Comparison of ENCODE assay signal across 8 cellular contexts in genomic region chr6:4775591-4776492, GRCh38. TPM values are rescaled to one million over a fixed set of nuclear protein-coding genes. Genes with fewer than 3 reads are reported as not detected.
DNase-seq lines count a peak whose midpoint lies in the region; ATAC-seq, FAIRE-seq and TF ChIP-seq lines count a peak whose summit lies in the region.

Gene CDYL, plus strand, starts transcription at chr6:4776404. Its CDS starts 380 bp downstream, at chr6:4776784.

- ATAC-seq in HG02610 (IDR thresholded peaks at IDR 0.05; ENCODE audit: unreplicated experiment) (peak; percentile 69), pancreas (peak; percentile 81 to 89 (median 88))
- ATAC-seq in activated naive CD4-positive, alpha-beta T cell treated with anti-CD3 and anti-CD28 coated beads, Interleukin-2, amount 50 U/mL, for 72 hours: peak; percentile 72 to 83

- DNase-seq in NCI-H1092 treated with DMSO at 0.1 percent for 48 hours (lab: John Stamatoyannopoulos, UW) (peak; percentile 48), SKM-1 treated with dmso at 0.1 percent for 144 hours (lab: John Stamatoyannopoulos, UW; ENCODE audit: unreplicated experiment) (peak; percentile 80), head of caudate nucleus (peak; percentile 35 to 92 (median 82)), pancreas (peak; percentile 84 to 96 (median 92))
- peak; percentile 85 to 91 for DNase-seq in activated naive CD4-positive, alpha-beta T cell treated with anti-CD3 and anti-CD28 coated beads, Interleukin-2, amount 50 U/mL, for 72 hours (ENCODE audit: low spot score in 2 of 2)

- peak within 1 kb of the TSS; percentile 88 to 94 for H3K27ac Mint-ChIP-seq in activated naive CD4-positive, alpha-beta T cell treated with anti-CD3 and anti-CD28 coated beads, Interleukin-2, amount 50 U/mL, for 72 hours

- peaks cover 0 to 28% of the 10 kb centered on the region in 2 donors for H3K9me3 Mint-ChIP-seq in activated naive CD4-positive, alpha-beta T cell treated with anti-CD3 and anti-CD28 coated beads, Interleukin-2, amount 50 U/mL, for 72 hours

- H3K27me3 ChIP-seq in pancreas: no peaks in the 10 kb centered on the region
- H3K27me3 ChIP-seq in thymus (ENCODE audit: control insufficient read depth, insufficient read depth): peaks cover 10% of the 10 kb centered on the region

- no peak for TF ChIP-seq CTCF in pancreas (IDR thresholded peaks at IDR 0.05)

- peaks cover 10 to 34% of the 10 kb centered on the region in 2 donors for H3K36me3 Mint-ChIP-seq in activated naive CD4-positive, alpha-beta T cell treated with anti-CD3 and anti-CD28 coated beads, Interleukin-2, amount 50 U/mL, for 72 hours

- H3K4me3 ChIP-seq in GM08714 (ENCODE audit: low read length): peak within 1 kb of the TSS; percentile 88
- peak within 1 kb of the TSS; percentile 46 to 67 (median 60) for H3K4me3 ChIP-seq in pancreas
- peak within 1 kb of the TSS; percentile 86 for H3K4me3 ChIP-seq in thymus (ENCODE audit: low read length)

- H3K27ac ChIP-seq in pancreas (peak within 1 kb of the TSS in 3 of 4 donors; percentile 22 to 73 (median 66)), thymus (ENCODE audit: low read depth) (peak within 1 kb of the TSS; percentile 82)

- peaks cover 0 to 4% (median 0%) of the 10 kb centered on the region in 3 donors for H3K4me1 ChIP-seq in pancreas
- H3K4me1 ChIP-seq in thymus (ENCODE audit: control insufficient read depth, insufficient read depth, low read length): no peaks in the 10 kb centered on the region

- H3K9me3 ChIP-seq in pancreas: no peaks in the 10 kb centered on the region
- H3K9me3 ChIP-seq in thymus (ENCODE audit: control insufficient read depth): no peaks in the 10 kb centered on the region

- WGBS in pancreas, 2 donors: 1% methylated on average over 61 to 133 of the region's 135 CpGs
- WGBS in thymus: 1% methylated on average over 130 of the region's 135 CpGs

- no peak for FAIRE-seq in pancreas (lab: Jason Lieb, UNC)

- no peaks in the 10 kb centered on the region for H3K36me3 ChIP-seq in pancreas
- no peaks in the 10 kb centered on the region for H3K36me3 ChIP-seq in thymus (ENCODE audit: control insufficient read depth, insufficient read depth)

- intact Hi-C loops in head of caudate nucleus (cut with DNase I) (loop anchor here (5.0 kb wide), 1 partner anchor 169 kb away; no protein-coding TSS in a partner anchor), pancreas (cut with DNase I) (no loop called here)

RNA-seq across cellular contexts. Expression of gene CDYL, which starts in this region (rescaled TPM):
- 10 to 100 TPM; 24.0 to 29.6 TPM for total RNA-seq in activated naive CD4-positive, alpha-beta T cell treated with anti-CD3 and anti-CD28 coated beads, Interleukin-2, amount 50 U/mL, for 72 hours
- 10 to 100 TPM in 4 of 6 donors, 1 to 10 TPM in 2; 9.7 to 15.3 (median 11.6) TPM for total RNA-seq in pancreas
- polyA plus RNA-seq in pancreas (1 to 10 TPM; 3.4 to 3.5 TPM), thymus (10.4 TPM)

Comparison
In these comparisons a context has a peak if more than half of its experiments do, and no peak if none do; other contexts are left out.
1. Peak in every context shown above with its lines: DNase-seq, ATAC-seq, H3K4me3 ChIP-seq and H3K27ac ChIP-seq.